ENCODE assay signal across 1 cellular context in the genomic region with DNA sequence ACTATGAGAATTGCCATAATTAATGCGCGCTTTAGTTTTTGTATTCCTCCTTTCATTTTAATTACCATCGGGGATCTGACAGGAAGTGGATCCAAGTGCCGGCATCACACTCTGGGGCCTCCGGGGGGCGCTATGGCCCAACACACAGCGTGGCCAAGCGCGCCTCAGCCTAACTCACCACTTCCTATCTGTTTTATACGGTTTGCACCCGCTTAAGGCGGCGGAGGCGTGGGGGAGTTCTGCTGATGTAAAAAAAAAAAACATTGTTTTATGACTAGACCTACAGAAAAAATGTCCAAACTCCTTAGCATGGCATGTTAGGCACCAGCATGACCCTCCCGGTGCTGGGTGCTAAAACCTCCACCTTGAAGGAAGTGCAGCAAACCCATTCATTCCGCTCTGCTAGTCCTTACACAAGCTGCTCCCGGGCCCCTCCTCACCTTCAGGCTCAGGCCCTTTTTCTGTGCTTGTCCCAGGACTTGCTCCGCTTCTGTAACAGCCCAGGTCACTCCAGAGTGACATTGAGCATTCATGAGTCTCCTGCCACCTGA.
TF ChIP-seq lines count a peak whose summit lies in the region.

No MANE protein-coding gene starts in this region.

TF ChIP-seq in GM12878, 131 proteins besides CTCF, POLR2A, EP300 and RAD21 (continued from another document):
- TF ChIP-seq POLR2AphosphoS2 (IDR thresholded peaks at IDR 0.05; ENCODE audit: low read depth, low read length) = no peak
- no peak for TF ChIP-seq ETV6 (conservative IDR thresholded peaks at IDR 0.05 in 1 of 2, IDR thresholded peaks at IDR 0.05 in 1 of 2; ENCODE audit: borderline replicate concordance in 1 of 2, low read depth in 1 of 2)
- TF ChIP-seq ESRRA (IDR thresholded peaks at IDR 0.05; ENCODE audit: low read length) = no peak
- no peak for TF ChIP-seq SRF (IDR thresholded peaks at IDR 0.05; ENCODE audit: low read depth in 2 of 2, low read length in 2 of 2)
- no peak for TF ChIP-seq SP1 (IDR thresholded peaks at IDR 0.05; ENCODE audit: low read depth, low read length)
- no peak for TF ChIP-seq FOXM1 (IDR thresholded peaks at IDR 0.05; ENCODE audit: low read depth, low read length)
- peak; percentile 49; the same call in 1 of the 2 replicates for TF ChIP-seq SPI1 (IDR thresholded peaks at IDR 0.05; ENCODE audit: borderline replicate concordance, insufficient read depth, low read depth, low read length)
- TF ChIP-seq PAX5 (IDR thresholded peaks at IDR 0.05; ENCODE audit: borderline replicate concordance, low read depth, low read length) = no peak
